ENCODE assay signal across 8 cellular contexts in genomic region chr1:143884932-143885574, GRCh38.
DNase-seq lines count a peak whose midpoint lies in the region; ATAC-seq and TF ChIP-seq lines count a peak whose summit lies in the region.
"Not testable (repeated sequence)": the region's sequence is repeated elsewhere in the genome, so short reads cannot be mapped to it uniquely, and the experiment has no call there.

No MANE protein-coding gene starts in this region.

- H3K27ac ChIP-seq in C4-2B, result not testable (repeated sequence)

- H3K27ac Mint-ChIP-seq in endothelial cell (ENCODE audit: unreplicated experiment), result not testable (repeated sequence)

- peak; percentile 19; the same call in 1 of the 2 replicates for TF ChIP-seq CTCF in C4-2B (conservative IDR thresholded peaks at IDR 0.05)
- TF ChIP-seq CTCF in endothelial cell (IDR thresholded peaks at IDR 0.05; ENCODE audit: unreplicated experiment), result not testable (repeated sequence)

- H3K36me3 Mint-ChIP-seq in endothelial cell (ENCODE audit: low read depth, unreplicated experiment), result not testable (repeated sequence)

- not testable (repeated sequence) for H3K9me3 Mint-ChIP-seq in endothelial cell (ENCODE audit: unreplicated experiment)

- ATAC-seq in GM19452 (IDR thresholded peaks at IDR 0.05; ENCODE audit: unreplicated experiment) (peak; percentile 92), HG03139 (IDR thresholded peaks at IDR 0.05; ENCODE audit: unreplicated experiment) (peak; percentile 85)

- not testable (repeated sequence) for H3K27me3 Mint-ChIP-seq in endothelial cell (ENCODE audit: unreplicated experiment)

- DNase-seq in OCI-M1 (lab: John Stamatoyannopoulos, UW) (peak; percentile 72), activated T-cell treated with anti-CD3 and anti-CD28 coated beads for 24 hours (ENCODE audit: low read depth) (peak; percentile 54), endothelial cell (ENCODE audit: low spot score) (peak; percentile 68), mesenteric fat pad (ENCODE audit: low spot score) (peak; percentile 85)
- DNase-seq in stimulated activated CD8-positive, alpha-beta memory T cell treated with anti-CD3 and anti-CD28 coated beads, Interleukin-12 subunit alpha, Interleukin-12 subunit beta, amount 100 ng/mL, for 24 hours (ENCODE audit: extremely low read depth), result peak; percentile 12

- not testable (repeated sequence) for H3K4me1 Mint-ChIP-seq in endothelial cell (ENCODE audit: unreplicated experiment)

- not testable (repeated sequence) for H3K4me3 Mint-ChIP-seq in endothelial cell (ENCODE audit: unreplicated experiment)

Comparison
In these comparisons a context has a peak if more than half of its experiments do, and no peak if none do; other contexts are left out.
1. DNase-seq: peak in every context shown above with its lines; median percentile 85 in mesenteric fat pad; 72 in OCI-M1; 68 in endothelial cell; 54 in activated T-cell treated with anti-CD3 and anti-CD28 coated beads for 24 hours; 12 in stimulated activated CD8-positive, alpha-beta memory T cell treated with anti-CD3 and anti-CD28 coated beads, Interleukin-12 subunit alpha, Interleukin-12 subunit beta, amount 100 ng/mL, for 24 hours.